In the genomic region with DNA sequence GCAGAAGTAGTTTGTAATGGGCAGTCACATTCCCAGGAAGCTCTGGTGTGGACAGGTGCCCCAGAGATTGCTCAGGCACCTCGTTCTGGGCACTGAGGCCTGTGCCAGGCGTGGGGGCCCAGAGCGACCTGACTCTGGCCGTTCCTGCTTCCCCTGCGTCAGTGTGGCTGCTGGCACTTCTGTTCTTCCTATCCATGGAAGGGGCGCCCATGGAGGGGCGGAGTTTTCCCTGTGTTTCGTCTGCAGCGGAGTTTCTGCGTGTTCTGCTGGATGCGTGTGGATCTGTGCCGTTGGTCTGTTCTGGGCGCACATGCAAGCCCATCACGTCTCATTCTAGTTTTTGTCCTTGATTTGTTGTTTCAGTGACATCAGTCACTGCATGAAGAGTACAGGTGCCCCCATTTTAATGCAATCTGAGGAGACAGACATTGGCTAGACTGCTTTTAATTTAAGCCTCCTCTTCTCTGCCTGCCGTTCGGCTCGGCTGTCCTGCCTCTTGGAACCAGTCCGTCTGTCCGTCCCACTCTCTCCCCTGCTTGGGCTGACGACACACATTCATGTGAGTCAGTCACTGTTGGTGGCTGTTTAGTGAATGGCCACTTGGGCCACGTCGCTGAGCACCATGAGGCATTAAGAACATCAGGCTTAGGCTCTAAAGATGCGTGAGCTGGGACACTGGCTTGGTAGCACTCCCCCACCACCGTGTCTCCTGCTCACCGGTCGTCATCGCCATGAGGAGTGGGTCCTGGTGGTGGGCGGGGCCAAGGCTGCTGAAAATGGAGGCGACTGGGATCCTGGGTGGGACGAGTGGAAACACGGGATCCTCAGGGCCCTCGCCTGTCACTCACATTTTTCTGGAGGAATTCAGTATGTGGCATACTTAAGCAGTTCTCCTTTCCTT, we compare ENCODE assay signal across 15 cellular contexts.
A peak's percentile ranks its signal among the peaks of the same experiment; 100 is the strongest.
DNase-seq lines count a peak whose midpoint lies in the region; ATAC-seq, FAIRE-seq and TF ChIP-seq lines count a peak whose summit lies in the region.
"Had no signal": no experiment of that assay in that cellular context is flagged by ENCODE, and none has a peak within 500 bp of the region (broad histone marks: within the 10 kb centered on the region; RNA-seq: fewer than 3 reads in every experiment).

No MANE protein-coding gene starts in this region.

- H3K9me3 ChIP-seq in osteoblast (ENCODE audit: low read depth, low read length) (no peaks in the 10 kb centered on the region), stomach (peaks cover 0 to 8% (median 0%) of the 10 kb centered on the region in 4 donors)

- 91 to 97% (median 95%) methylated on average over 23 to 32 of the region's 32 CpGs for WGBS in stomach, 5 donors

- FAIRE-seq in bronchial epithelial cell (lab: Jason Lieb, UNC) = peak; percentile 81

- no peak overlapping the region for H2AFZ ChIP-seq in osteoblast (ENCODE audit: low read length)

- H3K4me1 Mint-ChIP-seq in activated naive CD4-positive, alpha-beta T cell treated with anti-CD3 and anti-CD28 coated beads, Interleukin-2, amount 10 ng/mL, durations not matched to agents 7 days and 5 days = no peaks in the 10 kb centered on the region
- H3K4me1 Mint-ChIP-seq in activated T-helper 17 cell treated with anti-CD3 and anti-CD28 coated beads, Interleukin-2, amount 50 U/mL, for 72 hours = peaks cover 34% of the 10 kb centered on the region

- H4K20me1 ChIP-seq in osteoblast (ENCODE audit: insufficient read depth, low read length) = peaks cover 26% of the 10 kb centered on the region

- H3K27me3 ChIP-seq in bronchial epithelial cell (ENCODE audit: control insufficient read depth, insufficient read depth, low read length) (no peaks in the 10 kb centered on the region), osteoblast (ENCODE audit: insufficient read depth, low read length) (no peaks in the 10 kb centered on the region), stomach (no peaks in the 10 kb centered on the region)
- H3K27me3 ChIP-seq: BLaER1 treated with 17β-estradiol and CSF1 and Interleukin-3, amounts not matched to agents 10 nM and 100 nM had no signal

- no peak overlapping the region for H3K4me3 ChIP-seq in bronchial epithelial cell (ENCODE audit: low read depth, low read length)
- H3K4me3 ChIP-seq in osteoblast (ENCODE audit: insufficient read depth, low read length) = no peak overlapping the region
- no peak overlapping the region for H3K4me3 ChIP-seq in stomach
- H3K4me3 ChIP-seq: BLaER1 treated with 17β-estradiol and CSF1 and Interleukin-3, amounts not matched to agents 10 nM and 100 nM had no signal

- peak overlapping the region; percentile 64 for H3K27ac Mint-ChIP-seq in activated naive CD4-positive, alpha-beta T cell treated with anti-CD3 and anti-CD28 coated beads, Interleukin-2, amount 10 ng/mL, durations not matched to agents 7 days and 5 days
- no peak overlapping the region for H3K27ac Mint-ChIP-seq in activated naive CD4-positive, alpha-beta T cell treated with anti-CD3 and anti-CD28 coated beads, Interleukin-2, amount 50 U/mL, for 72 hours
- no peak overlapping the region for H3K27ac Mint-ChIP-seq in activated T-helper 17 cell treated with anti-CD3 and anti-CD28 coated beads, Interleukin-2, amount 50 U/mL, for 72 hours
- H3K27ac Mint-ChIP-seq: CD4-positive, CD25-positive, alpha-beta regulatory T cell had no signal

- H3K27me3 Mint-ChIP-seq in activated naive CD4-positive, alpha-beta T cell treated with anti-CD3 and anti-CD28 coated beads, Interleukin-2, amount 10 ng/mL, durations not matched to agents 7 days and 5 days = no peaks in the 10 kb centered on the region
- no peaks in the 10 kb centered on the region for H3K27me3 Mint-ChIP-seq in activated T-helper 17 cell treated with anti-CD3 and anti-CD28 coated beads, Interleukin-2, amount 50 U/mL, for 72 hours
- H3K27me3 Mint-ChIP-seq: CD4-positive, CD25-positive, alpha-beta regulatory T cell had no signal

- H3K9me3 Mint-ChIP-seq in activated naive CD4-positive, alpha-beta T cell treated with anti-CD3 and anti-CD28 coated beads, Interleukin-2, amount 10 ng/mL, durations not matched to agents 7 days and 5 days = peaks cover 12% of the 10 kb centered on the region
- H3K9me3 Mint-ChIP-seq in activated naive CD4-positive, alpha-beta T cell treated with anti-CD3 and anti-CD28 coated beads, Interleukin-2, amount 50 U/mL, for 72 hours = peaks cover 0 to 19% of the 10 kb centered on the region in 2 donors
- H3K9me3 Mint-ChIP-seq in activated T-helper 17 cell treated with anti-CD3 and anti-CD28 coated beads, Interleukin-2, amount 50 U/mL, for 72 hours = peaks cover 4% of the 10 kb centered on the region

- H3K4me1 ChIP-seq in osteoblast (ENCODE audit: insufficient read depth, low read length) (peaks cover 3% of the 10 kb centered on the region), stomach (no peaks in the 10 kb centered on the region)

- no peaks in the 10 kb centered on the region for H3K79me2 ChIP-seq in osteoblast (ENCODE audit: insufficient read depth, low read length)

- CTCF ChIA-PET in activated naive CD4-positive, alpha-beta T cell treated with anti-CD3 and anti-CD28 coated beads, Interleukin-2, amount 10 ng/mL, durations not matched to agents 7 days and 5 days (lab: Charles Lee) = no interaction called here

- intact Hi-C loops in stomach (cut with DNase I; ENCODE audit: low total_unique reads) = no loop called here

- DNase-seq in activated naive CD4-positive, alpha-beta T cell treated with anti-CD3 and anti-CD28 coated beads, Interleukin-2, amount 10 ng/mL, durations not matched to agents 7 days and 5 days = no peak
- DNase-seq in activated naive CD4-positive, alpha-beta T cell treated with anti-CD3 and anti-CD28 coated beads, Interleukin-2, amount 50 U/mL, for 72 hours (ENCODE audit: low spot score in 2 of 2) = no peak
- DNase-seq in bronchial epithelial cell (ENCODE audit: low read depth) = no peak
- peak; percentile 54 for DNase-seq in osteoblast (ENCODE audit: insufficient read length, low spot score, missing footprints)
- DNase-seq in stomach = peak; percentile 21
- no peak for DNase-seq in SIG-M5 (lab: John Stamatoyannopoulos, UW)
- DNase-seq: 8988T; AML-193; CD4-positive, CD25-positive, alpha-beta regulatory T cell; DMS53; GF-D8 had no signal

- no peak overlapping the region for H3K4me3 Mint-ChIP-seq in activated naive CD4-positive, alpha-beta T cell treated with anti-CD3 and anti-CD28 coated beads, Interleukin-2, amount 10 ng/mL, durations not matched to agents 7 days and 5 days
- no peak overlapping the region for H3K4me3 Mint-ChIP-seq in activated T-helper 17 cell treated with anti-CD3 and anti-CD28 coated beads, Interleukin-2, amount 50 U/mL, for 72 hours

- no peak for ATAC-seq in activated naive CD4-positive, alpha-beta T cell treated with anti-CD3 and anti-CD28 coated beads, Interleukin-2, amount 50 U/mL, for 72 hours
- ATAC-seq in activated T-helper 17 cell treated with anti-CD3 and anti-CD28 coated beads, Interleukin-2, amount 50 U/mL, for 72 hours (replicated peaks) = no peak
- ATAC-seq in GM19467 (IDR thresholded peaks at IDR 0.05; ENCODE audit: unreplicated experiment) = no peak
- ATAC-seq: HCT116 had no signal

- no peak for TF ChIP-seq POLR2A in stomach (IDR thresholded peaks at IDR 0.05)

- H3K27ac ChIP-seq in osteoblast (ENCODE audit: low read depth, low read length) (no peak overlapping the region), stomach (no peak overlapping the region)
- H3K27ac ChIP-seq: BLaER1 treated with 17β-estradiol and CSF1 and Interleukin-3, amounts not matched to agents 10 nM and 100 nM had no signal

- H3K36me3 ChIP-seq in bronchial epithelial cell (ENCODE audit: control insufficient read depth, insufficient read depth, low read length) (peaks cover 6% of the 10 kb centered on the region), osteoblast (ENCODE audit: insufficient read depth, low read length) (no peaks in the 10 kb centered on the region), stomach (peaks cover 0 to 22% (median 15%) of the 10 kb centered on the region in 4 donors)

- H3K4me2 ChIP-seq in osteoblast (ENCODE audit: insufficient read depth, low read length) = no peak overlapping the region
- H3K4me2 ChIP-seq: BLaER1 treated with 17β-estradiol and CSF1 and Interleukin-3, amounts not matched to agents 10 nM and 100 nM had no signal

- peaks cover 28% of the 10 kb centered on the region for H3K36me3 Mint-ChIP-seq in activated naive CD4-positive, alpha-beta T cell treated with anti-CD3 and anti-CD28 coated beads, Interleukin-2, amount 10 ng/mL, durations not matched to agents 7 days and 5 days
- peaks cover 0 to 22% of the 10 kb centered on the region in 2 donors for H3K36me3 Mint-ChIP-seq in activated naive CD4-positive, alpha-beta T cell treated with anti-CD3 and anti-CD28 coated beads, Interleukin-2, amount 50 U/mL, for 72 hours
- peaks cover 54% of the 10 kb centered on the region for H3K36me3 Mint-ChIP-seq in activated T-helper 17 cell treated with anti-CD3 and anti-CD28 coated beads, Interleukin-2, amount 50 U/mL, for 72 hours (ENCODE audit: low read depth)

- TF ChIP-seq CTCF in bronchial epithelial cell (IDR thresholded peaks at IDR 0.05; ENCODE audit: insufficient read depth, low read length, severe bottlenecking) = no peak
- no peak for TF ChIP-seq CTCF in osteoblast (IDR thresholded peaks at IDR 0.05; ENCODE audit: extremely low read depth, low read depth, low read length)
- no peak for TF ChIP-seq CTCF in stomach (IDR thresholded peaks at IDR 0.05)

- TF ChIP-seq EP300 in stomach (IDR thresholded peaks at IDR 0.05) = no peak

Comparison
In these comparisons a context has a peak if more than half of its experiments do, and no peak if none do; other contexts are left out.
1. DNase-seq: peak in osteoblast (single experiment) and stomach (single experiment); none in activated naive CD4-positive, alpha-beta T cell treated with anti-CD3 and anti-CD28 coated beads, Interleukin-2, amount 10 ng/mL, durations not matched to agents 7 days and 5 days (single experiment), activated naive CD4-positive, alpha-beta T cell treated with anti-CD3 and anti-CD28 coated beads, Interleukin-2, amount 50 U/mL, for 72 hours (0 of 2), bronchial epithelial cell (single experiment) and SIG-M5 (single experiment).